ENCODE assay signal across 26 cellular contexts in the genomic region with DNA sequence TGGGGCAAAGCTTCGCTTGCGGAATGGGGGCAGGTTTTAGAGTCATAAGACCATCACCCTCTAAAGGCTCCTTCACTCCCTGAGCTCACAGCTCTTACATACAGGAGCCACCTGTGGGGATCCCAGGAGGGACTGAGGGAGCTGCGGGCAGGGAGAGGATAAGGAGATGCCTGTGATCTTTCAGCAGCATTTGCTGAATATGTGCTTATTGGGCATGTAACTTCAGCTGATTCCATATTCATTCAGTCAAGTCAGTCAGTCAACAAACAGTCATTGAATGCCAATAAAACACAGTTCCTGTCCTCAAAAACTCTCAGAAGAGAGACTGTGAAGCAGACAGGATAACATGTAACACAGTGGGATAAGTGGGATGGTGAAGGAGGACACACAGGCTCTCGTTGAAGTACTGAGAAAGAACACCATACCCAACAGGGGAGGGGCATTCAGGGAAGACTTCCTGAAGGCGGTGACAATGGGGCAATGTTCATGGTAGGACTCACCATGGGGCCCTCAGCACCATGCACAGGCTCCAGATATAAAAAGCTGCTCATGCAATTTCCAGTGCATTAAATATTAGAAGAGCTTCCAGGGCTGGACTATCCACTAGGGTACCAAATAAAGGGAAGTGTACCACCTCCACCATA.
A peak's percentile ranks its signal among the peaks of the same experiment; 100 is the strongest.
DNase-seq lines count a peak whose midpoint lies in the region; ATAC-seq and TF ChIP-seq lines count a peak whose summit lies in the region.
"Had no signal": no experiment of that assay in that cellular context is flagged by ENCODE, and none has a peak within 500 bp of the region (broad histone marks: within the 10 kb centered on the region; RNA-seq: fewer than 3 reads in every experiment).

No MANE protein-coding gene starts in this region.

- intact Hi-C loops in activated CD4-positive, alpha-beta T cell treated with anti-CD3 and anti-CD28 coated beads for 36 hours (cut with DNase I, micrococcal nuclease) = no loop called here
- intact Hi-C loops in cardiac septum (cut with DNase I) (no loop called here), Right ventricle myocardium superior (cut with DNase I) (no loop called here)
- intact Hi-C loops in CD8-positive, alpha-beta T cell (cut with DNase I, micrococcal nuclease) = no loop called here

- no peak overlapping the region for H3K18ac ChIP-seq in neuronal stem cell (ENCODE audit: low read length)

- no CpG with 5 or more reads among the region's 5 CpGs for WGBS in neuronal stem cell (ENCODE audit: extremely low coverage in 2 of 2, insufficient read length in 2 of 2, insufficient replicate concordance in 1 of 2), 2 donors

- H3K36me3 Mint-ChIP-seq in activated CD4-positive, alpha-beta T cell treated with anti-CD3 and anti-CD28 coated beads for 36 hours (ENCODE audit: low read depth) = peaks cover 2% of the 10 kb centered on the region
- peaks cover 13% of the 10 kb centered on the region for H3K36me3 Mint-ChIP-seq in CD8-positive, alpha-beta T cell

- H3K4me3 ChIP-seq in neuronal stem cell (ENCODE audit: low read length in 2 of 2) = no peak overlapping the region
- H3K4me3 ChIP-seq in CD8-positive, alpha-beta T cell (ENCODE audit: low read depth, low read length) = no peak overlapping the region
- H3K4me3 ChIP-seq: SJSA1 had no signal

- ATAC-seq in activated CD4-positive, alpha-beta T cell treated with anti-CD3 and anti-CD28 coated beads for 36 hours = no peak
- ATAC-seq in Right ventricle myocardium superior (ENCODE audit: poor library complexity) = no peak
- ATAC-seq in CD8-positive, alpha-beta T cell = no peak
- ATAC-seq: PC-3, Right ventricle myocardium inferior had no signal

- POLR2A ChIA-PET in activated CD4-positive, alpha-beta T cell treated with anti-CD3 and anti-CD28 coated beads for 36 hours (lab: Charles Lee) = no interaction called here
- POLR2A ChIA-PET in CD8-positive, alpha-beta T cell (lab: Charles Lee) = interaction anchor here (1.2 kb wide), 1 partner anchor 19 kb away, joined by 3 read pairs; no protein-coding TSS in a partner anchor

- H3K36me3 ChIP-seq in neuronal stem cell (replicated peaks in 1 of 2; ENCODE audit: control insufficient read depth in 2 of 2, insufficient read depth in 2 of 2, low read length in 2 of 2) = no peaks in the 10 kb centered on the region
- no peaks in the 10 kb centered on the region for H3K36me3 ChIP-seq in CD8-positive, alpha-beta T cell (ENCODE audit: insufficient read depth, low read length)
- H3K36me3 ChIP-seq: BE2C, SJSA1 had no signal

- no peak overlapping the region for H3K4me3 Mint-ChIP-seq in activated CD4-positive, alpha-beta T cell treated with anti-CD3 and anti-CD28 coated beads for 36 hours
- H3K4me3 Mint-ChIP-seq in CD8-positive, alpha-beta T cell = no peak overlapping the region
- H3K4me3 Mint-ChIP-seq: CD4-positive, alpha-beta T cell had no signal

- no peaks in the 10 kb centered on the region for H3K9me3 ChIP-seq in neuronal stem cell (replicated peaks in 1 of 2; ENCODE audit: control insufficient read depth in 2 of 2, insufficient read depth in 1 of 2, low read depth in 1 of 2, low read length in 2 of 2)
- H3K9me3 ChIP-seq in CD8-positive, alpha-beta T cell (ENCODE audit: low read length) = no peaks in the 10 kb centered on the region
- H3K9me3 ChIP-seq: BE2C, SJSA1 had no signal

- no peak overlapping the region for H2AK5ac ChIP-seq in neuronal stem cell (ENCODE audit: low read depth, low read length)

- CTCF ChIA-PET in activated CD4-positive, alpha-beta T cell treated with anti-CD3 and anti-CD28 coated beads for 36 hours (lab: Charles Lee) = interaction anchor here (0.6 to 0.7 kb wide), 2 partner anchors 9 to 120 kb away, joined by 3 to 4 read pairs; no protein-coding TSS in a partner anchor
- CTCF ChIA-PET in CD8-positive, alpha-beta T cell (lab: Charles Lee) = no interaction called here

- DNase-seq in activated CD4-positive, alpha-beta T cell treated with anti-CD3 and anti-CD28 coated beads for 36 hours = peak; percentile 0
- DNase-seq in activated CD4-positive, alpha-beta T cell treated with anti-CD3 and anti-CD28 coated beads for 4 hours = no peak
- DNase-seq in cardiac septum (ENCODE audit: low spot score) (peak; percentile 9), Right ventricle myocardium superior (no peak), neuronal stem cell (ENCODE audit: low spot score) (no peak), ureter (ENCODE audit: low spot score) (no peak)
- DNase-seq in stimulated activated CD4-positive, alpha-beta T cell treated with anti-CD3 and anti-CD28 coated beads, Interleukin-4, amount 100 ng/mL, for 1 hour = no peak
- no peak for DNase-seq in CD8-positive, alpha-beta T cell
- DNase-seq: ACHN; BE2C; CD4-positive, alpha-beta T cell; COR-L47; DMS53; KG1; MM.1S; NCI-H1417; NCI-H1694; NCI-H2029 treated with DMSO at 0.1 percent for 48 hours; NCI-H446 treated with DMSO at 0.1 percent for 48 hours; NCI-H526; NCI-H82; NK-92 treated with Interleukin-12 subunit alpha and Interleukin-12 subunit beta, amount 100 ng/mL, for 24 hours; PC-3 had no signal

- H3K23ac ChIP-seq in neuronal stem cell (ENCODE audit: low read depth, low read length, poor library complexity) = no peak overlapping the region

- no peak overlapping the region for H4K8ac ChIP-seq in neuronal stem cell (ENCODE audit: low read depth, low read length)

- H3K27ac ChIP-seq in neuronal stem cell (replicated peaks; ENCODE audit: low read length) = no peak overlapping the region
- H3K27ac ChIP-seq in CD8-positive, alpha-beta T cell (ENCODE audit: low read depth, low read length) = no peak overlapping the region
- H3K27ac ChIP-seq: 22Rv1, SJSA1 had no signal

- H3K27me3 ChIP-seq in neuronal stem cell (ENCODE audit: control insufficient read depth in 3 of 3, insufficient read depth in 3 of 3, low read depth in 1 of 3, low read length in 3 of 3) = peaks cover 0 to 5% (median 0%) of the 10 kb centered on the region in 3 experiments
- H3K27me3 ChIP-seq in CD8-positive, alpha-beta T cell (ENCODE audit: insufficient read depth, low read length) = no peaks in the 10 kb centered on the region
- H3K27me3 ChIP-seq: BE2C, SJSA1 had no signal

- no peak overlapping the region for H2AFZ ChIP-seq in neuronal stem cell (ENCODE audit: low read length)

- no peak overlapping the region for H4K91ac ChIP-seq in neuronal stem cell (ENCODE audit: low read depth, low read length, poor library complexity)

- no peak overlapping the region for H3K9ac ChIP-seq in neuronal stem cell (ENCODE audit: low read depth, low read length, poor library complexity)

- no peak overlapping the region for H2BK120ac ChIP-seq in neuronal stem cell (ENCODE audit: low read depth, low read length)

- H2BK12ac ChIP-seq in neuronal stem cell (ENCODE audit: low read length) = no peak overlapping the region

- no peak overlapping the region for H3K14ac ChIP-seq in neuronal stem cell (ENCODE audit: low read length)

- no peak overlapping the region for H3K4me2 ChIP-seq in neuronal stem cell (ENCODE audit: insufficient read depth, low read length, poor library complexity, severe bottlenecking)

- H3K4me1 Mint-ChIP-seq in activated CD4-positive, alpha-beta T cell treated with anti-CD3 and anti-CD28 coated beads for 36 hours = peaks cover 26% of the 10 kb centered on the region
- peaks cover 35% of the 10 kb centered on the region for H3K4me1 Mint-ChIP-seq in CD8-positive, alpha-beta T cell (ENCODE audit: low read depth)

- no peak overlapping the region for H3K4ac ChIP-seq in neuronal stem cell (ENCODE audit: low read length)

- no peaks in the 10 kb centered on the region for H3K9me3 Mint-ChIP-seq in activated CD4-positive, alpha-beta T cell treated with anti-CD3 and anti-CD28 coated beads for 36 hours (ENCODE audit: low read depth)
- H3K9me3 Mint-ChIP-seq in CD8-positive, alpha-beta T cell = no peaks in the 10 kb centered on the region
- H3K9me3 Mint-ChIP-seq: CD4-positive, alpha-beta T cell had no signal

- H3K27ac Mint-ChIP-seq in activated CD4-positive, alpha-beta T cell treated with anti-CD3 and anti-CD28 coated beads for 36 hours = no peak overlapping the region
- no peak overlapping the region for H3K27ac Mint-ChIP-seq in CD8-positive, alpha-beta T cell
- H3K27ac Mint-ChIP-seq: CD4-positive, alpha-beta T cell had no signal

- H2BK15ac ChIP-seq in neuronal stem cell (ENCODE audit: low read length) = no peak overlapping the region

- no peak for TF ChIP-seq CTCF in CD8-positive, alpha-beta T cell (IDR thresholded peaks at IDR 0.05)

- peaks cover 2% of the 10 kb centered on the region for H3K79me1 ChIP-seq in neuronal stem cell (ENCODE audit: low read depth, low read length)

- H3K4me1 ChIP-seq in neuronal stem cell (ENCODE audit: control insufficient read depth in 2 of 2, insufficient read depth in 1 of 2, low read depth in 1 of 2, low read length in 2 of 2) = peaks cover 0 to 3% of the 10 kb centered on the region in 2 donors
- H3K4me1 ChIP-seq in CD8-positive, alpha-beta T cell (ENCODE audit: insufficient read depth, low read length) = peaks cover 15% of the 10 kb centered on the region

- H3K27me3 Mint-ChIP-seq in activated CD4-positive, alpha-beta T cell treated with anti-CD3 and anti-CD28 coated beads for 36 hours = peaks cover 4% of the 10 kb centered on the region
- no peaks in the 10 kb centered on the region for H3K27me3 Mint-ChIP-seq in CD8-positive, alpha-beta T cell (ENCODE audit: low read depth)
- H3K27me3 Mint-ChIP-seq: CD4-positive, alpha-beta T cell had no signal

- H2BK5ac ChIP-seq in neuronal stem cell (ENCODE audit: low read length) = peak overlapping the region; percentile 14

Comparison
In these comparisons a context has a peak if more than half of its experiments do, and no peak if none do; other contexts are left out.
1. DNase-seq: peak in activated CD4-positive, alpha-beta T cell treated with anti-CD3 and anti-CD28 coated beads for 36 hours (single experiment) and cardiac septum (single experiment); none in activated CD4-positive, alpha-beta T cell treated with anti-CD3 and anti-CD28 coated beads for 4 hours (0 of 2), Right ventricle myocardium superior (single experiment), neuronal stem cell (single experiment), stimulated activated CD4-positive, alpha-beta T cell treated with anti-CD3 and anti-CD28 coated beads, Interleukin-4, amount 100 ng/mL, for 1 hour (single experiment), ureter (single experiment) and CD8-positive, alpha-beta T cell (0 of 7).